Comparison of ENCODE assay signal across 11 cellular contexts in genomic region chr1:183586897-183587296, GRCh38. TPM values are rescaled to one million over a fixed set of nuclear protein-coding genes. Genes with fewer than 3 reads are reported as not detected.
DNase-seq lines count a peak whose midpoint lies in the region; ATAC-seq and TF ChIP-seq lines count a peak whose summit lies in the region.
"Had no signal": no experiment of that assay in that cellular context is flagged by ENCODE, and none has a peak within 500 bp of the region (broad histone marks: within the 10 kb centered on the region; RNA-seq: fewer than 3 reads in every experiment).

No MANE protein-coding gene starts in this region.

- H3K36me3 Mint-ChIP-seq in GM23338 (ENCODE audit: low read depth) = no peaks in the 10 kb centered on the region
- peaks cover 85% of the 10 kb centered on the region for H3K36me3 Mint-ChIP-seq in dendritic cell treated with granulocyte-macrophage colony-stimulating factor and Interleukin-4, amounts not matched to agents 40 ng/mL and 50 ng/mL, for 4 days (ENCODE audit: low read depth)
- no peaks in the 10 kb centered on the region for H3K36me3 Mint-ChIP-seq in natural killer cell

- H3K27me3 ChIP-seq in GM23338 (ENCODE audit: insufficient read depth) = no peaks in the 10 kb centered on the region
- no peaks in the 10 kb centered on the region for H3K27me3 ChIP-seq in mononuclear cell (ENCODE audit: insufficient read depth, low read length)
- no peaks in the 10 kb centered on the region for H3K27me3 ChIP-seq in upper lobe of right lung
- H3K27me3 ChIP-seq: BE2C had no signal

- H3K9me2 ChIP-seq in GM23338 (ENCODE audit: insufficient read depth) = no peaks in the 10 kb centered on the region

- H3K27ac ChIP-seq in GM23338 (ENCODE audit: low read depth) = no peak overlapping the region; the same call in 1 of the 2 replicates
- peak overlapping the region; percentile 24 for H3K27ac ChIP-seq in upper lobe of right lung

- DNase-seq in GM23338 (ENCODE audit: low spot score) (peak; percentile 39), upper lobe of right lung (no peak), epidermal melanocyte (ENCODE audit: insufficient read length, low spot score) (no peak), natural killer cell (no peak)
- DNase-seq: BE2C, DMS53, H7 had no signal

- H3K9me3 Mint-ChIP-seq in GM23338 (no peaks in the 10 kb centered on the region; the same call in 2 of the 3 replicates), natural killer cell (no peaks in the 10 kb centered on the region)
- H3K9me3 Mint-ChIP-seq in dendritic cell treated with granulocyte-macrophage colony-stimulating factor and Interleukin-4, amounts not matched to agents 40 ng/mL and 50 ng/mL, for 4 days = no peaks in the 10 kb centered on the region
- H3K9me3 Mint-ChIP-seq: IgD-negative memory B cell had no signal

- H3K4me2 ChIP-seq in GM23338 = no peak overlapping the region

- TF ChIP-seq CTCF in GM23338 (conservative IDR thresholded peaks at IDR 0.05; ENCODE audit: low read depth in 2 of 2) (no peak), upper lobe of right lung (IDR thresholded peaks at IDR 0.05) (no peak), natural killer cell (IDR thresholded peaks at IDR 0.05) (no peak)

- H3K4me1 Mint-ChIP-seq in GM23338 (peaks cover 13% of the 10 kb centered on the region), natural killer cell (peaks cover 0 to 5% of the 10 kb centered on the region in 2 donors)
- H3K4me1 Mint-ChIP-seq in dendritic cell treated with granulocyte-macrophage colony-stimulating factor and Interleukin-4, amounts not matched to agents 40 ng/mL and 50 ng/mL, for 4 days (ENCODE audit: low read depth) = peaks cover 51% of the 10 kb centered on the region

- no peak overlapping the region for H3K4me3 ChIP-seq in GM23338
- peak overlapping the region; percentile 7 for H3K4me3 ChIP-seq in mononuclear cell (ENCODE audit: low read length)
- H3K4me3 ChIP-seq in upper lobe of right lung = no peak overlapping the region

- H3K4me1 ChIP-seq in GM23338 (ENCODE audit: insufficient read depth) = peaks cover 16% of the 10 kb centered on the region
- H3K4me1 ChIP-seq in mononuclear cell (ENCODE audit: insufficient read depth, low read length) = peaks cover 85% of the 10 kb centered on the region
- peaks cover 4% of the 10 kb centered on the region for H3K4me1 ChIP-seq in upper lobe of right lung
- H3K4me1 ChIP-seq: BE2C had no signal

- no peak overlapping the region for H3K4me3 Mint-ChIP-seq in GM23338
- H3K4me3 Mint-ChIP-seq in dendritic cell treated with granulocyte-macrophage colony-stimulating factor and Interleukin-4, amounts not matched to agents 40 ng/mL and 50 ng/mL, for 4 days = peak overlapping the region; percentile 78
- H3K4me3 Mint-ChIP-seq in natural killer cell = no peak overlapping the region
- H3K4me3 Mint-ChIP-seq: IgD-negative memory B cell had no signal

- H3K36me3 ChIP-seq in GM23338 (ENCODE audit: insufficient read depth) (no peaks in the 10 kb centered on the region), upper lobe of right lung (no peaks in the 10 kb centered on the region)
- H3K36me3 ChIP-seq: BE2C had no signal

- peak; percentile 50 for ATAC-seq in GM23338
- no peak for ATAC-seq in upper lobe of right lung
- ATAC-seq in HG03378 (IDR thresholded peaks at IDR 0.05; ENCODE audit: unreplicated experiment) = no peak
- ATAC-seq in natural killer cell = no peak

- H3K27me3 Mint-ChIP-seq in GM23338 (ENCODE audit: insufficient read depth, low read depth, poor library complexity) = peaks cover 9% of the 10 kb centered on the region
- H3K27me3 Mint-ChIP-seq in dendritic cell treated with granulocyte-macrophage colony-stimulating factor and Interleukin-4, amounts not matched to agents 40 ng/mL and 50 ng/mL, for 4 days = no peaks in the 10 kb centered on the region
- no peaks in the 10 kb centered on the region for H3K27me3 Mint-ChIP-seq in natural killer cell (ENCODE audit: low read depth in 2 of 2)

- H3F3A ChIP-seq in GM23338 (replicated peaks; ENCODE audit: low read depth) = no peaks in the 10 kb centered on the region

- peak overlapping the region; percentile 49; the same call in 1 of the 2 replicates for H2AFZ ChIP-seq in GM23338

- H3K27ac Mint-ChIP-seq in GM23338 = no peak overlapping the region
- H3K27ac Mint-ChIP-seq in dendritic cell treated with granulocyte-macrophage colony-stimulating factor and Interleukin-4, amounts not matched to agents 40 ng/mL and 50 ng/mL, for 4 days = peak overlapping the region; percentile 95
- no peak overlapping the region for H3K27ac Mint-ChIP-seq in natural killer cell

- no peaks in the 10 kb centered on the region for H4K20me1 ChIP-seq in GM23338 (replicated peaks; ENCODE audit: insufficient read depth)

- H3K79me2 ChIP-seq in GM23338 (replicated peaks; ENCODE audit: insufficient read depth) = no peaks in the 10 kb centered on the region

- intact Hi-C loops in dendritic cell treated with granulocyte-macrophage colony-stimulating factor and Interleukin-4, amounts not matched to agents 40 ng/mL and 50 ng/mL, for 4 days (cut with micrococcal nuclease) = loop anchor here (5.0 kb wide), 1 partner anchor 35 kb away; no protein-coding TSS in a partner anchor
- intact Hi-C loops in upper lobe of right lung (cut with DNase I) = no loop called here
- intact Hi-C loops in natural killer cell (cut with micrococcal nuclease) = no loop called here

- no peaks in the 10 kb centered on the region for H3K9me3 ChIP-seq in mononuclear cell (ENCODE audit: low read depth, low read length)
- no peaks in the 10 kb centered on the region for H3K9me3 ChIP-seq in upper lobe of right lung
- H3K9me3 ChIP-seq: BE2C had no signal

TF ChIP-seq in GM23338, 12 proteins besides CTCF, POLR2A, EP300 and RAD21 (continues in another document):
- TF ChIP-seq POLR2AphosphoS5 (IDR thresholded peaks at IDR 0.05; ENCODE audit: low read depth) (no peak), ZNF331 (CRISPR knock-in tag; IDR thresholded peaks at IDR 0.05; ENCODE audit: low read depth) (no peak), NANOG (IDR thresholded peaks at IDR 0.05; ENCODE audit: borderline replicate concordance) (no peak)

RNA-seq across cellular contexts. Expression of gene NCF2, which starts 3.4 kb away (rescaled TPM):
- not detected in 2 replicates for total RNA-seq in GM23338 (2014; rRNA removed; shearing (Covaris generic))
- polyA plus RNA-seq in GM23338 (2016; fragmentation: Nextera tagmentation; extraction: Ambion mirVana) = 0.45 TPM in 1 of 2 replicates, not detected in the other
- total RNA-seq in mononuclear cell = 184 TPM
- total RNA-seq in upper lobe of right lung = 144 TPM
- total RNA-seq in natural killer cell = 10 to 100 TPM; 10.4 to 21.7 (median 14.8) TPM

RNA-seq across cellular contexts. Expression of gene ARPC5, which starts 48.7 kb away (rescaled TPM):
- total RNA-seq in GM23338 (2014; rRNA removed; shearing (Covaris generic)) = 75.4 and 90.8 TPM in 2 replicates
- 95.9 and 98.9 TPM in 2 replicates for polyA plus RNA-seq in GM23338 (2016; fragmentation: Nextera tagmentation; extraction: Ambion mirVana)
- total RNA-seq in mononuclear cell (63.4 TPM), upper lobe of right lung (181 TPM), natural killer cell (100 to 1,000 TPM; 103 to 120 (median 113) TPM)

Comparison
In these comparisons a context has a peak if more than half of its experiments do, and no peak if none do; other contexts are left out.
1. RNA of gene NCF2, which starts 3.4 kb away (total RNA-seq): 184 TPM in mononuclear cell (single experiment), 144 TPM in upper lobe of right lung (single experiment) and 10.4 to 21.7 TPM in natural killer cell; not detected in GM23338; every median in the first group is over 10 times any median in the second.